In the genomic region with DNA sequence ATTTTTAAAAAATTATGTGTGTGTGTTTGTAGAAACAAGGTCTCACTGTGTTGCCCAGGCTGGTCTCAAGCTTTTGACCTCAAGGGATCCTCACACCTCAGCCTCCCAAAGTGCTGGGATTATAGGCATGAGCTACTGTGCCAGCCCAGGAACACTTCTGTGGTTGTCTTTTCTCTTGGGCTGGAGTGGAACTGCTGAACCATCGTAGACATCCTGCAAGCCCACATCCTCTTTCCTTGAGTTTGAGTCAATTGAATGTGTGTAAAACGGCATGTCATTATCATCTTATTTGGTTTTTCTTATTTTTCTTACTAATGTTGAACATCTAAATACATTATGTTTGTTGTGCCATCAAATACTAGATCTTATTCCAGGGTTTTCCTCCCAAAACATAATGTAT, we compare ENCODE assay signal across 16 cellular contexts. TPM values are rescaled to one million over a fixed set of nuclear protein-coding genes. Genes with fewer than 3 reads are reported as not detected.
DNase-seq lines count a peak whose midpoint lies in the region; ATAC-seq and TF ChIP-seq lines count a peak whose summit lies in the region.
"Had no signal": no experiment of that assay in that cellular context is flagged by ENCODE, and none has a peak within 500 bp of the region (broad histone marks: within the 10 kb centered on the region; RNA-seq: fewer than 3 reads in every experiment).

No MANE protein-coding gene starts in this region.

- peak overlapping the region; percentile 38 for H3K27ac Mint-ChIP-seq in activated naive CD8-positive, alpha-beta T cell treated with anti-CD3 and anti-CD28 coated beads, Interleukin-2, amount 10 ng/mL, durations not matched to agents 7 days and 5 days
- no peak overlapping the region for H3K27ac Mint-ChIP-seq in activated naive CD8-positive, alpha-beta T cell treated with anti-CD3 and anti-CD28 coated beads for 36 hours
- peak overlapping the region; percentile 6 for H3K27ac Mint-ChIP-seq in chondrocyte (ENCODE audit: unreplicated experiment)
- peak overlapping the region; percentile 49 for H3K27ac Mint-ChIP-seq in stimulated activated memory B cell treated with anti-CD40 and anti-IgM and Interleukin-4, amounts not matched to agents 10 μg/mL and 1 μg/mL and 100 μg/mL, for 72 hours

- intact Hi-C loops in posterior cingulate gyrus (cut with DNase I) = no loop called here

- H3K4me3 Mint-ChIP-seq in activated naive CD8-positive, alpha-beta T cell treated with anti-CD3 and anti-CD28 coated beads, Interleukin-2, amount 10 ng/mL, durations not matched to agents 7 days and 5 days = no peak overlapping the region
- no peak overlapping the region for H3K4me3 Mint-ChIP-seq in activated naive CD8-positive, alpha-beta T cell treated with anti-CD3 and anti-CD28 coated beads for 36 hours
- H3K4me3 Mint-ChIP-seq in chondrocyte (ENCODE audit: unreplicated experiment) = no peak overlapping the region
- no peak overlapping the region for H3K4me3 Mint-ChIP-seq in stimulated activated memory B cell treated with anti-CD40 and anti-IgM and Interleukin-4, amounts not matched to agents 10 μg/mL and 1 μg/mL and 100 μg/mL, for 72 hours

- POLR2A ChIA-PET in activated naive CD8-positive, alpha-beta T cell treated with anti-CD3 and anti-CD28 coated beads, Interleukin-2, amount 10 ng/mL, durations not matched to agents 7 days and 5 days (lab: Charles Lee) = no interaction called here

- peaks cover 8% of the 10 kb centered on the region for H3K36me3 Mint-ChIP-seq in activated naive CD8-positive, alpha-beta T cell treated with anti-CD3 and anti-CD28 coated beads, Interleukin-2, amount 10 ng/mL, durations not matched to agents 7 days and 5 days
- H3K36me3 Mint-ChIP-seq in activated naive CD8-positive, alpha-beta T cell treated with anti-CD3 and anti-CD28 coated beads for 36 hours = no peaks in the 10 kb centered on the region
- peaks cover 3% of the 10 kb centered on the region for H3K36me3 Mint-ChIP-seq in chondrocyte (ENCODE audit: low read depth)
- H3K36me3 Mint-ChIP-seq in stimulated activated memory B cell treated with anti-CD40 and anti-IgM and Interleukin-4, amounts not matched to agents 10 μg/mL and 1 μg/mL and 100 μg/mL, for 72 hours = peaks cover 20% of the 10 kb centered on the region

- TF ChIP-seq CTCF in chondrocyte (IDR thresholded peaks at IDR 0.05) = no peak

- no peaks in the 10 kb centered on the region for H3K27me3 Mint-ChIP-seq in activated naive CD8-positive, alpha-beta T cell treated with anti-CD3 and anti-CD28 coated beads, Interleukin-2, amount 10 ng/mL, durations not matched to agents 7 days and 5 days
- no peaks in the 10 kb centered on the region for H3K27me3 Mint-ChIP-seq in activated naive CD8-positive, alpha-beta T cell treated with anti-CD3 and anti-CD28 coated beads for 36 hours
- H3K27me3 Mint-ChIP-seq in chondrocyte (ENCODE audit: low read depth) = no peaks in the 10 kb centered on the region
- H3K27me3 Mint-ChIP-seq in stimulated activated memory B cell treated with anti-CD40 and anti-IgM and Interleukin-4, amounts not matched to agents 10 μg/mL and 1 μg/mL and 100 μg/mL, for 72 hours = no peaks in the 10 kb centered on the region

- peaks cover 19% of the 10 kb centered on the region for H3K4me1 Mint-ChIP-seq in activated naive CD8-positive, alpha-beta T cell treated with anti-CD3 and anti-CD28 coated beads, Interleukin-2, amount 10 ng/mL, durations not matched to agents 7 days and 5 days
- peaks cover 30% of the 10 kb centered on the region for H3K4me1 Mint-ChIP-seq in activated naive CD8-positive, alpha-beta T cell treated with anti-CD3 and anti-CD28 coated beads for 36 hours
- H3K4me1 Mint-ChIP-seq in chondrocyte (ENCODE audit: low read depth) = peaks cover 15% of the 10 kb centered on the region
- peaks cover 47% of the 10 kb centered on the region for H3K4me1 Mint-ChIP-seq in stimulated activated memory B cell treated with anti-CD40 and anti-IgM and Interleukin-4, amounts not matched to agents 10 μg/mL and 1 μg/mL and 100 μg/mL, for 72 hours

- no peaks in the 10 kb centered on the region for H3K9me3 Mint-ChIP-seq in activated naive CD8-positive, alpha-beta T cell treated with anti-CD3 and anti-CD28 coated beads, Interleukin-2, amount 10 ng/mL, durations not matched to agents 7 days and 5 days
- no peaks in the 10 kb centered on the region for H3K9me3 Mint-ChIP-seq in activated naive CD8-positive, alpha-beta T cell treated with anti-CD3 and anti-CD28 coated beads for 36 hours
- no peaks in the 10 kb centered on the region for H3K9me3 Mint-ChIP-seq in chondrocyte (ENCODE audit: low read depth)
- H3K9me3 Mint-ChIP-seq in stimulated activated memory B cell treated with anti-CD40 and anti-IgM and Interleukin-4, amounts not matched to agents 10 μg/mL and 1 μg/mL and 100 μg/mL, for 72 hours = no peaks in the 10 kb centered on the region

- DNase-seq in activated naive CD8-positive, alpha-beta T cell treated with anti-CD3 and anti-CD28 coated beads, Interleukin-2, amount 10 ng/mL, durations not matched to agents 7 days and 5 days = no peak
- no peak for DNase-seq in activated naive CD8-positive, alpha-beta T cell treated with anti-CD3 and anti-CD28 coated beads for 36 hours
- DNase-seq in MV-4-11 (lab: John Stamatoyannopoulos, UW) (peak; percentile 28), chondrocyte (ENCODE audit: low spot score) (no peak), posterior cingulate gyrus (no peak), SIG-M5 treated with dmso at 0.1 percent for 504 hours (lab: John Stamatoyannopoulos, UW; ENCODE audit: unreplicated experiment) (no peak)
- DNase-seq: COR-L47, DMS153, MM.1S, NCI-H1417, NCI-H1930, NCI-H2171, NCI-H446 treated with DMSO at 0.1 percent for 48 hours, NCI-H748 treated with DMSO at 0.1 percent for 48 hours had no signal

- ATAC-seq in activated naive CD8-positive, alpha-beta T cell treated with anti-CD3 and anti-CD28 coated beads, Interleukin-2, amount 10 ng/mL, durations not matched to agents 7 days and 5 days (ENCODE audit: low read depth) = peak; percentile 81
- ATAC-seq in stimulated activated memory B cell treated with anti-CD40 and anti-IgM and Interleukin-4, amounts not matched to agents 10 μg/mL and 1 μg/mL and 100 μg/mL, for 72 hours = no peak
- no peak for ATAC-seq in HG03135 (IDR thresholded peaks at IDR 0.05; ENCODE audit: unreplicated experiment)

RNA-seq across cellular contexts. Expression of gene EHMT1, which starts 40.0 kb away (rescaled TPM):
- total RNA-seq in activated naive CD8-positive, alpha-beta T cell treated with anti-CD3 and anti-CD28 coated beads, Interleukin-2, amount 10 ng/mL, durations not matched to agents 7 days and 5 days = 100 to 1,000 TPM; 111 to 118 TPM
- 10 to 100 TPM; 65.9 to 66.3 TPM for total RNA-seq in activated naive CD8-positive, alpha-beta T cell treated with anti-CD3 and anti-CD28 coated beads for 36 hours
- total RNA-seq in chondrocyte = 59.6 to 92.3 TPM (median 61.0 TPM) in 3 replicates

RNA-seq across cellular contexts. Expression of gene ARRDC1, which starts 53.3 kb away (rescaled TPM):
- total RNA-seq in activated naive CD8-positive, alpha-beta T cell treated with anti-CD3 and anti-CD28 coated beads, Interleukin-2, amount 10 ng/mL, durations not matched to agents 7 days and 5 days = 10 to 100 TPM; 62.8 to 64.6 TPM
- total RNA-seq in activated naive CD8-positive, alpha-beta T cell treated with anti-CD3 and anti-CD28 coated beads for 36 hours = 10 to 100 TPM; 28.6 to 29.3 TPM
- total RNA-seq in chondrocyte = 24.5 to 27.3 TPM (median 27.2 TPM) in 3 replicates
